ENCODE assay signal across 8 cellular contexts in the genomic region with DNA sequence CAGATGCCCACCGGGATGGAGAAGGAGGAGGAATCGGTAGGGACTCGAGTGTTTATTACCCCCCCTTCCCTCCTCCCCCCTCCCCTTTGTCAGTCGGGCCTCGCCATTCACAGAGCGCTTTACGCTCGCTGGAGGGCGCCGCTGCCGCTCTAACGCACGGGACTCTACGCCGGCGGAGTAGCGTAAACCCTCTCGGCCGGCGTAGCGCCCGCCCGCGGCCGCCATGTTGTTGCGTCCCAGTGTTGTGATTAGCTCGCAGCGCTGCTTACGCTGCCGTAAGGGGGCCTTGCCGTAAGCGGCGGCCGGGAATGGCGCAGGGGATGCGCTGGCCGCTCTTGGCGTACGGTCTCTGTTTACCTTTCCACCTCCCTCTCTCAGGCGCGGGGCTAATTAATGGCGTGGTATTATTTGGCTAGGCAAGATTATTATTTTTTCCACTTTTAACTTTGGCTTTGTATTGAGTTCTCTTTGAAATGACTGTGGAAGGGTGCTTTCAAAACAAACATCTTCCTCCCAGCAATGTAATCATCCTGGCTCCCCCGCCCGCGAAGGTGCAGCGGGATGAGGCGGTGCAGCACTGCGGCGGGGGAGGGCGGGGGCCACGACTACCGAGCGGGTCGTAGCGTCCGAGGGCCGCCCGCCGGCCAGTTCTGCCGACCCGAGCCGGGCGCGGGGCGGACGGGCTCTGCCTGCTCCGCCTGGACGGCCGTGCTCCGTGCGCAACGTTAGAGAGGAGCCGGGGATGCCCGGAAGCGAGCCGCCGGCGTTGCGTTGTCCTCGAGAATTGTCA. TPM values are rescaled to one million over a fixed set of nuclear protein-coding genes. Genes with fewer than 3 reads are reported as not detected.
DNase-seq lines count a peak whose midpoint lies in the region; ATAC-seq and TF ChIP-seq lines count a peak whose summit lies in the region.

No MANE protein-coding gene starts in this region.

- peaks cover 49% of the 10 kb centered on the region for H4K20me1 ChIP-seq in hepatocyte (ENCODE audit: insufficient read depth, poor library complexity, severe bottlenecking)

- H3K4me1 ChIP-seq in hepatocyte (ENCODE audit: insufficient read depth) (no peaks in the 10 kb centered on the region), rectal smooth muscle tissue (ENCODE audit: control insufficient read depth, insufficient read depth, low read length) (peaks cover 3% of the 10 kb centered on the region), aorta (ENCODE audit: control insufficient read depth in 1 of 2, insufficient read depth in 2 of 2, low read length in 2 of 2) (peaks cover 0 to 4% of the 10 kb centered on the region in 2 donors)

- under 1% methylated on average over 77 of the region's 80 CpGs for WGBS in hepatocyte (ENCODE audit: low lambda C conversion rate, missing lambda C conversion rate)
- WGBS in aorta, 2 donors = 0% methylated on average over 79 to 80 of the region's 80 CpGs

- TF ChIP-seq POLR2A in GM18505 (IDR thresholded peaks at IDR 0.05; ENCODE audit: borderline replicate concordance, extremely low read depth, insufficient read depth, insufficient read length) = peak; percentile 37

- peak overlapping the region; percentile 55 for H3K9ac ChIP-seq in rectal smooth muscle tissue (ENCODE audit: low read length)

- peak; percentile 59 for DNase-seq in NCI-H2029 treated with DMSO at 0.1 percent for 48 hours (lab: John Stamatoyannopoulos, UW)
- DNase-seq in T1000 (lab: John Stamatoyannopoulos, UW) = peak; percentile 83
- DNase-seq in astrocyte of the hippocampus (ENCODE audit: low read depth, low spot score) = peak; percentile 98
- DNase-seq in hepatocyte (ENCODE audit: low spot score) = peak; percentile 97
- peak; percentile 97 to 98 for DNase-seq in aorta

- peak overlapping the region; percentile 97 for H3K27ac ChIP-seq in hepatocyte
- peak overlapping the region; percentile 92 for H3K27ac ChIP-seq in rectal smooth muscle tissue (ENCODE audit: low read depth, low read length)
- H3K27ac ChIP-seq in aorta (ENCODE audit: low read depth in 1 of 2, low read length in 2 of 2) = peak overlapping the region; percentile 92 to 99

- H2AFZ ChIP-seq in hepatocyte = peak overlapping the region; percentile 66

- H3K9me3 ChIP-seq in hepatocyte (ENCODE audit: low read depth) (no peaks in the 10 kb centered on the region), aorta (ENCODE audit: control insufficient read depth, low read length) (no peaks in the 10 kb centered on the region)

- intact Hi-C loops in aorta (cut with DNase I) = loop anchor here in 1 of 2 donors (10.0 kb wide), 2 partner anchors 131 to 139 kb away; no protein-coding TSS in a partner anchor

- no peaks in the 10 kb centered on the region for H3K9me2 ChIP-seq in hepatocyte (replicated peaks; ENCODE audit: insufficient read depth)

- H3K4me3 ChIP-seq in hepatocyte = peak overlapping the region; percentile 88
- peak overlapping the region; percentile 89 for H3K4me3 ChIP-seq in rectal smooth muscle tissue (ENCODE audit: low read length)
- peak overlapping the region; percentile 77 to 99 for H3K4me3 ChIP-seq in aorta (ENCODE audit: low read length in 2 of 2)

- H3K27me3 ChIP-seq in hepatocyte (no peaks in the 10 kb centered on the region), rectal smooth muscle tissue (ENCODE audit: control insufficient read depth, insufficient read depth, low read length) (no peaks in the 10 kb centered on the region), aorta (ENCODE audit: control insufficient read depth in 1 of 2, insufficient read depth in 2 of 2, low read length in 1 of 2) (no peaks in the 10 kb centered on the region)

- TF ChIP-seq CTCF in hepatocyte (IDR thresholded peaks at IDR 0.05; ENCODE audit: poor library complexity) = peak; percentile 30

- peak; percentile 51 for ATAC-seq in GM18505 (IDR thresholded peaks at IDR 0.05; ENCODE audit: unreplicated experiment)
- ATAC-seq in HG03039 (IDR thresholded peaks at IDR 0.05; ENCODE audit: unreplicated experiment) = peak; percentile 44
- peak; percentile 98 for ATAC-seq in aorta (ENCODE audit: low FRiP score)

- H3K36me3 ChIP-seq in hepatocyte (replicated peaks; ENCODE audit: insufficient read depth, low read depth) = no peaks in the 10 kb centered on the region
- no peaks in the 10 kb centered on the region for H3K36me3 ChIP-seq in rectal smooth muscle tissue (ENCODE audit: control insufficient read depth, insufficient read depth, low read length)
- H3K36me3 ChIP-seq in aorta (ENCODE audit: control insufficient read depth in 1 of 2, insufficient read depth in 2 of 2, low read length in 1 of 2) = no peaks in the 10 kb centered on the region

- peaks cover 47% of the 10 kb centered on the region for H3K79me2 ChIP-seq in hepatocyte

- peak overlapping the region; percentile 79 for H3K4me2 ChIP-seq in hepatocyte

RNA-seq across cellular contexts. Expression of gene EPC2, which starts 0.8 kb away (rescaled TPM):
- total RNA-seq in hepatocyte (37.3 and 37.8 TPM in 2 replicates), aorta (10 to 100 TPM; 42.7 to 43.6 TPM)
- polyA plus RNA-seq in hepatocyte (2.6 and 2.7 TPM in 2 replicates), aorta (10 to 100 TPM; 11.1 to 12.4 TPM)

Comparison
In these comparisons a context has a peak if more than half of its experiments do, and no peak if none do; other contexts are left out.
1. Peak in every context shown above with its lines: DNase-seq, ATAC-seq, H3K4me3 ChIP-seq and H3K27ac ChIP-seq.
2. ATAC-seq: peak in every context shown above with its lines; median percentile 98 in aorta; 51 in GM18505; 44 in HG03039.